16 cellular contexts compared by ENCODE assay signal in the genomic region with DNA sequence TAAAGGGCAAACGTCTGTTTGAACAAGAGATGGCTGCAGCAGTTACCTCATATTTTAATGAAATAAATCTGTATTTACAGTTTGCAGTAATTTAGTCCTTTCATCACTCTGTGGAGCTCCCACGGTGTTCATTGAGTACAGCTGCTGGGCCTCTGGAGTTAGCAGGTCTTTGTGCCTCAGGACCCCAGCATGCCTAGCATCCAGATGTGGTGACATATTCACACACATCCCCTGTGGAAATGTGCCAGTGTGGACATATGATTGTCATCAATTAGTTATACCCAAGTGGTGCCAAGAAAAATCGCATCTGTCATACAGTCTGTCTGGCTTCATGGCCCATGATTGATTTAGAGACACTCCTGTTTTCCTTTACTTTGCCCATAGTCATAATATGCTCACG.
DNase-seq lines count a peak whose midpoint lies in the region; ATAC-seq and TF ChIP-seq lines count a peak whose summit lies in the region.
"Had no signal": no experiment of that assay in that cellular context is flagged by ENCODE, and none has a peak within 500 bp of the region (broad histone marks: within the 10 kb centered on the region; RNA-seq: fewer than 3 reads in every experiment).

No MANE protein-coding gene starts in this region.

- H3K4me3 ChIP-seq in left ventricle myocardium inferior: no peak overlapping the region

- DNase-seq in left ventricle myocardium inferior (no peak), cardiac septum (ENCODE audit: low spot score) (no peak), NCI-H2171 treated with DMSO at 0.1 percent for 48 hours (lab: John Stamatoyannopoulos, UW) (peak; percentile 62), fibroblast of gingiva (ENCODE audit: low read depth) (peak; percentile 27), H4 (ENCODE audit: low spot score) (no peak)
- DNase-seq: DMS79 treated with DMSO at 0.1 percent for 48 hours, H9, NCI-H1105 treated with DMSO at 0.1 percent for 48 hours, NCI-H1930, NCI-H748 treated with DMSO at 0.1 percent for 48 hours, OCI-M1, SHP77 treated with DMSO at 0.1 percent for 48 hours, T-helper 1 cell had no signal

- H3K27ac ChIP-seq in left ventricle myocardium inferior (replicated peaks): peak overlapping the region; percentile 41
- H3K27ac ChIP-seq: C4-2B had no signal

- no peak for TF ChIP-seq CTCF in left ventricle myocardium inferior (IDR thresholded peaks at IDR 0.05; ENCODE audit: borderline replicate concordance)

- no peak for ATAC-seq in HG02938 (IDR thresholded peaks at IDR 0.05; ENCODE audit: unreplicated experiment)
- ATAC-seq in GM18520 (IDR thresholded peaks at IDR 0.05; ENCODE audit: unreplicated experiment): no peak

- H3K36me3 ChIP-seq in left ventricle myocardium inferior: peaks cover 44% of the 10 kb centered on the region

- intact Hi-C loops in left ventricle myocardium inferior (cut with micrococcal nuclease): no loop called here
- intact Hi-C loops in cardiac septum (cut with DNase I): no loop called here

- no peaks in the 10 kb centered on the region for H3K27me3 ChIP-seq in left ventricle myocardium inferior (ENCODE audit: low read depth)

- H3K4me1 ChIP-seq in left ventricle myocardium inferior: peaks cover 59% of the 10 kb centered on the region

- no peaks in the 10 kb centered on the region for H3K9me3 ChIP-seq in left ventricle myocardium inferior (replicated peaks)

Comparison
In these comparisons a context has a peak if more than half of its experiments do, and no peak if none do; other contexts are left out.
1. DNase-seq: peak in NCI-H2171 treated with DMSO at 0.1 percent for 48 hours (single experiment) and fibroblast of gingiva (single experiment); none in left ventricle myocardium inferior (single experiment), cardiac septum (single experiment) and H4 (single experiment).